Comparison of ENCODE assay signal across 24 cellular contexts in genomic region chr13:77040076-77040475, GRCh38.
"Had no signal": no experiment of that assay in that cellular context is flagged by ENCODE, and none has a peak within 500 bp of the region (broad histone marks: within the 10 kb centered on the region; RNA-seq: fewer than 3 reads in every experiment).

No MANE protein-coding gene starts in this region.

- H3K27ac ChIP-seq: coronary artery, esophagus squamous epithelium, gastroesophageal sphincter, neutrophil, ovary, psoas muscle, right atrium auricular region, tibial artery had no signal

- H3K4me3 ChIP-seq: coronary artery, esophagus squamous epithelium, gastroesophageal sphincter, ovary, psoas muscle, right atrium auricular region, tibial artery had no signal

- ATAC-seq: activated T-cell treated with anti-CD3 and anti-CD28 coated beads, Interleukin-2, amount 50 U/mL, for 72 hours; gastroesophageal sphincter; left colon; psoas muscle had no signal

- H3K4me1 ChIP-seq: esophagus squamous epithelium, gastroesophageal sphincter, psoas muscle had no signal

- H3K9me3 ChIP-seq: esophagus squamous epithelium, gastroesophageal sphincter, neutrophil, ovary, psoas muscle, right atrium auricular region, tibial artery had no signal

- DNase-seq: activated CD4-positive, alpha-beta memory T cell treated with anti-CD3 and anti-CD28 coated beads, Interleukin-2, amount 10 ng/mL, durations not matched to agents 7 days and 5 days; activated CD4-positive, alpha-beta T cell treated with anti-CD3 and anti-CD28 coated beads for 4 hours; activated CD4-positive, CD25-positive, alpha-beta regulatory T cell; activated effector memory CD4-positive, alpha-beta T cell treated with Interleukin-2 at 50 U/mL for 16 hours; activated naive CD4-positive, alpha-beta T cell treated with anti-CD3 and anti-CD28 coated beads for 36 hours; activated naive CD8-positive, alpha-beta T cell treated with anti-CD3 and anti-CD28 coated beads, Interleukin-2, amount 10 ng/mL, durations not matched to agents 7 days and 5 days; activated T-cell treated with anti-CD3 and anti-CD28 coated beads, Interleukin-2, amount 50 U/mL, for 72 hours; amniotic stem cell; endodermal cell; esophagus squamous epithelium; head of caudate nucleus; left colon; ovary; psoas muscle; stimulated activated CD4-positive, alpha-beta T cell treated with anti-CD3 and anti-CD28 coated beads, Interleukin-12 subunit alpha, Interleukin-12 subunit beta, amount 100 ng/mL, for 4 hours; stimulated activated CD4-positive, alpha-beta T cell treated with anti-CD3 and anti-CD28 coated beads, Interleukin-4, amount 100 ng/mL, for 4 hours; substantia nigra; T1000; tibial artery had no signal

- FAIRE-seq: keratinocyte had no signal

- H3K27me3 ChIP-seq: esophagus squamous epithelium, gastroesophageal sphincter, neutrophil, ovary, right atrium auricular region, tibial artery had no signal

- H3K36me3 ChIP-seq: ovary had no signal
